ENCODE assay signal across 8 cellular contexts in genomic region chr16:2121325-2121724, GRCh38. TPM values are rescaled to one million over a fixed set of nuclear protein-coding genes. Genes with fewer than 3 reads are reported as not detected.
DNase-seq lines count a peak whose midpoint lies in the region; ATAC-seq and TF ChIP-seq lines count a peak whose summit lies in the region.
"Not testable (repeated sequence)": the region's sequence is repeated elsewhere in the genome, so short reads cannot be mapped to it uniquely, and the experiment has no call there.

No MANE protein-coding gene starts in this region.

- not testable (repeated sequence) for H3K9me3 ChIP-seq in DOHH2 (ENCODE audit: control insufficient read depth, insufficient read depth, low read length); upper lobe of left lung

- not testable (repeated sequence) for TF ChIP-seq EP300 in upper lobe of left lung (IDR thresholded peaks at IDR 0.05)

- H3K79me2 ChIP-seq in DOHH2 (ENCODE audit: control insufficient read depth, low read length), result peaks cover 13% of the 10 kb centered on the region

- H3K9me2 ChIP-seq in DOHH2 (replicated peaks; ENCODE audit: control insufficient read depth, low read length), result not testable (repeated sequence)

- H3K4me1 ChIP-seq in DOHH2 (ENCODE audit: control insufficient read depth, low read length), result peaks cover 10% of the 10 kb centered on the region
- H3K4me1 ChIP-seq in upper lobe of left lung, result peaks cover 31 to 58% (median 41%) of the 10 kb centered on the region in 4 donors

- peak; percentile 59 to 71 for ATAC-seq in activated naive CD4-positive, alpha-beta T cell treated with anti-CD3 and anti-CD28 coated beads, Interleukin-2, amount 50 U/mL, for 72 hours
- not testable (repeated sequence) for ATAC-seq in upper lobe of left lung (ENCODE audit: low FRiP score in 2 of 2)

- H3K27ac ChIP-seq in DOHH2 (ENCODE audit: low read depth, low read length), result not testable (repeated sequence)
- H3K27ac ChIP-seq in RWPE1 (peak overlapping the region; percentile 99), epithelial cell of prostate (peak overlapping the region; percentile 27), layer of hippocampus (ENCODE audit: low read depth, low read length) (peak overlapping the region; percentile 30), upper lobe of left lung (peak overlapping the region in 3 of 4 donors; percentile 86 to 91 (median 90))

- H3K27ac Mint-ChIP-seq in activated naive CD4-positive, alpha-beta T cell treated with anti-CD3 and anti-CD28 coated beads, Interleukin-2, amount 50 U/mL, for 72 hours, result not testable (repeated sequence)

- DNase-seq in LHCN-M2 (ENCODE audit: low read depth) (peak; percentile 60), RWPE1 (ENCODE audit: low spot score) (peak; percentile 27), posterior cingulate gyrus (peak in 9 of 10 donors; percentile 58 to 95 (median 79))
- not testable (repeated sequence) for DNase-seq in activated naive CD4-positive, alpha-beta T cell treated with anti-CD3 and anti-CD28 coated beads, Interleukin-2, amount 50 U/mL, for 72 hours (ENCODE audit: low spot score in 2 of 2); epithelial cell of prostate (ENCODE audit: low read depth, low spot score); upper lobe of left lung

- H3K27me3 ChIP-seq in DOHH2 (ENCODE audit: control insufficient read depth, low read length); layer of hippocampus (ENCODE audit: control insufficient read depth, insufficient read depth, low read length); upper lobe of left lung: not testable (repeated sequence)

- intact Hi-C loops in posterior cingulate gyrus (cut with DNase I), result loop anchor here (1.0 kb wide), 1 partner anchor 34 kb away; the partner anchor contains the start of gene TRAF7

- H3K4me3 ChIP-seq in DOHH2 (ENCODE audit: low read length); upper lobe of left lung: not testable (repeated sequence)

- CTCF ChIA-PET in RWPE1 (lab: Yijun Ruan, JAX), result interaction anchor here (0.9 to 3.2 kb wide), 4 partner anchors 19 to 34 kb away, joined by 3 to 28 read pairs (median 4); partner anchors contain the start of gene TRAF7

- not testable (repeated sequence) for H3K9me3 Mint-ChIP-seq in activated naive CD4-positive, alpha-beta T cell treated with anti-CD3 and anti-CD28 coated beads, Interleukin-2, amount 50 U/mL, for 72 hours

- not testable (repeated sequence) for H3K4me2 ChIP-seq in DOHH2 (ENCODE audit: low read length)

- H4K20me1 ChIP-seq in DOHH2 (ENCODE audit: control insufficient read depth, insufficient read depth, low read depth, low read length), result not testable (repeated sequence)

- TF ChIP-seq POLR2A in upper lobe of left lung (IDR thresholded peaks at IDR 0.05), result not testable (repeated sequence)

- not testable (repeated sequence) for H3K36me3 ChIP-seq in DOHH2 (ENCODE audit: control insufficient read depth, low read length); upper lobe of left lung

- not testable (repeated sequence) for H3F3A ChIP-seq in DOHH2 (ENCODE audit: control insufficient read depth, insufficient read depth)

- TF ChIP-seq CTCF in DOHH2 (IDR thresholded peaks at IDR 0.05; ENCODE audit: low read depth, low read length, poor library complexity, severe bottlenecking) (peak; percentile 16), RWPE1 (conservative IDR thresholded peaks at IDR 0.05; ENCODE audit: low read depth) (peak; percentile 56), upper lobe of left lung (IDR thresholded peaks at IDR 0.05) (peak in 1 of 6 experiments; percentile 11)

- WGBS in upper lobe of left lung, 2 donors, result 48 to 71% methylated on average over 5 of the region's 9 CpGs

- POLR2A ChIA-PET in RWPE1 (lab: Yijun Ruan, JAX; ENCODE audit: low non-redundant PET), result not testable (repeated sequence)

- H3K36me3 Mint-ChIP-seq in activated naive CD4-positive, alpha-beta T cell treated with anti-CD3 and anti-CD28 coated beads, Interleukin-2, amount 50 U/mL, for 72 hours, result not testable (repeated sequence)

RNA-seq across cellular contexts. Expression of gene PKD1, which starts 14.4 kb away (rescaled TPM):
- total RNA-seq in LHCN-M2 (2014; rRNA removed), result 83.5 and 99.2 TPM in 2 replicates
- polyA plus RNA-seq in LHCN-M2 (2012), result 30.2 TPM
- 10 to 100 TPM; 77.0 to 87.6 TPM for total RNA-seq in activated naive CD4-positive, alpha-beta T cell treated with anti-CD3 and anti-CD28 coated beads, Interleukin-2, amount 50 U/mL, for 72 hours
- 100 to 1,000 TPM in 3 of 6 donors, 10 to 100 TPM in 3; 75.4 to 567 (median 106) TPM for total RNA-seq in upper lobe of left lung

RNA-seq across cellular contexts. Expression of gene RAB26, which starts 27.1 kb away (rescaled TPM):
- total RNA-seq in LHCN-M2 (2014; rRNA removed), result 1.6 and 2.0 TPM in 2 replicates
- polyA plus RNA-seq in LHCN-M2 (2012), result 2.2 TPM
- total RNA-seq in activated naive CD4-positive, alpha-beta T cell treated with anti-CD3 and anti-CD28 coated beads, Interleukin-2, amount 50 U/mL, for 72 hours, result under 1 TPM in 1 of 2 donors, not detected in 1; 0.80 TPM
- 1 to 10 TPM in 1 of 6 donors, under 1 TPM in 3, not detected in 2; 0.30 to 6.8 (median 0.85) TPM for total RNA-seq in upper lobe of left lung

RNA-seq across cellular contexts. Expression of gene TRAF7, which starts 34.3 kb away (rescaled TPM):
- total RNA-seq in LHCN-M2 (2014; rRNA removed) (125 and 134 TPM in 2 replicates), upper lobe of left lung (10 to 100 TPM; 34.6 to 72.6 (median 52.9) TPM)
- 96.9 TPM for polyA plus RNA-seq in LHCN-M2 (2012)
- 10 to 100 TPM; 67.7 to 92.0 TPM for total RNA-seq in activated naive CD4-positive, alpha-beta T cell treated with anti-CD3 and anti-CD28 coated beads, Interleukin-2, amount 50 U/mL, for 72 hours
